In the genomic region with DNA sequence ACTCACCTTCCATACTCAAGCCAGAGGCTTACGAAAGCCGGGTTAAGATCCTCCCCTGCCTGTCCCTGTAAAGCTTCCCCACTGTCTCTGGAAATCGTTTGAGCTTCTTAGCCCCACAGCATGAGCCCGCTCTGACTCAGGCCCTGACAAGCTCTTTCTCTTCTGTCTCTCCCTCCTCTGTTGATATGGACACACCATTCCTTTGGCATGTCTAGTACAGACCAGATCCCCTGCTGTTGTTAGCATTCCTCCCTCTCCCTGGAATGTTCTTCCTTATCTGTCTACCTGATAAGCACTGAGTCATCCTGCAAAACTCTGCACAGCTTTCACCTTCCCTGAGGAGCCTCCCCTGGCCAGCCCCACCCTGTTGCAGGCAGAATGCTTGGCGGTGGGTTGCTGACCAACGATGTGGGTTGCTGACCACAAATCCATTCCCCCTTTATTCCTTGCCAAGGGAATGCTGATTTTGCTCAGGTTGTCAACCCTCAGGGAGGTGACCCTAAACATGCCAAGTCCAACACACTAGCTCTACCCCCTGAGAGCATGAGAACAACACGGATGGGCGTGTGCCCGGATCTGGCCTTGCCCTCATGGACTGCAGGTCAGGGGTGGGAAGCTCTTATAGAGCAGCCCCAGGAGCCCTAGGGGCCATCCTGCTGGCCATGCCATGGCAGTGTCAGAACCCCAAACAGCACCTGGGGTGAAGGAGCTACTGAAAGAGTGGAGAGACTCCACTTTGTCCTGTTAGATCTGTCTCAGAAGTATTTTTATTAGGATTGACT, we compare ENCODE assay signal across 11 cellular contexts. TPM values are rescaled to one million over a fixed set of nuclear protein-coding genes. Genes with fewer than 3 reads are reported as not detected.
"Had no signal": no experiment of that assay in that cellular context is flagged by ENCODE, and none has a peak within 500 bp of the region (broad histone marks: within the 10 kb centered on the region; RNA-seq: fewer than 3 reads in every experiment).

No MANE protein-coding gene starts in this region.

RNA-seq across cellular contexts. Expression of gene ANXA8, which starts 21.1 kb away (rescaled TPM):
- total RNA-seq: activated CD4-positive, alpha-beta T cell treated with anti-CD3 and anti-CD28 coated beads for 36 hours; activated CD8-positive, alpha-beta memory T cell treated with anti-CD3 and anti-CD28 coated beads for 36 hours; activated naive CD8-positive, alpha-beta T cell treated with anti-CD3 and anti-CD28 coated beads for 36 hours; activated T-cell treated with anti-CD3 and anti-CD28 coated beads, Interleukin-2, amount 50 U/mL, for 72 hours had no signal

RNA-seq across cellular contexts. Expression of gene FAM25G, which starts 28.7 kb away (rescaled TPM):
- total RNA-seq: activated CD4-positive, alpha-beta memory T cell treated with anti-CD3 and anti-CD28 coated beads, Interleukin-2, amount 10 ng/mL, durations not matched to agents 7 days and 5 days; activated CD4-positive, alpha-beta T cell treated with anti-CD3 and anti-CD28 coated beads for 36 hours; activated CD8-positive, alpha-beta memory T cell treated with anti-CD3 and anti-CD28 coated beads for 36 hours; activated naive CD8-positive, alpha-beta T cell treated with anti-CD3 and anti-CD28 coated beads for 36 hours; activated T-cell treated with anti-CD3 and anti-CD28 coated beads, Interleukin-2, amount 50 U/mL, for 72 hours; activated T-helper 2 cell treated with anti-CD3 and anti-CD28 coated beads, Interferon-gamma antibody, Interleukin-2, Interleukin-4, amounts not matched to agents 10 μg/mL and 5 μg/mL and 100 μg/mL, durations not matched to agents 14 hours and 24 hours and 36 hours; breast epithelium; Right ventricle myocardium inferior; RPMI7951; T-helper 2 cell treated with Interferon-gamma antibody and Interleukin-4, amounts not matched to agents 100 ng/mL and 5 ng/mL, for 36 hours had no signal
- polyA plus RNA-seq: adipose tissue had no signal
